1 cellular context compared by ENCODE assay signal in the genomic region with DNA sequence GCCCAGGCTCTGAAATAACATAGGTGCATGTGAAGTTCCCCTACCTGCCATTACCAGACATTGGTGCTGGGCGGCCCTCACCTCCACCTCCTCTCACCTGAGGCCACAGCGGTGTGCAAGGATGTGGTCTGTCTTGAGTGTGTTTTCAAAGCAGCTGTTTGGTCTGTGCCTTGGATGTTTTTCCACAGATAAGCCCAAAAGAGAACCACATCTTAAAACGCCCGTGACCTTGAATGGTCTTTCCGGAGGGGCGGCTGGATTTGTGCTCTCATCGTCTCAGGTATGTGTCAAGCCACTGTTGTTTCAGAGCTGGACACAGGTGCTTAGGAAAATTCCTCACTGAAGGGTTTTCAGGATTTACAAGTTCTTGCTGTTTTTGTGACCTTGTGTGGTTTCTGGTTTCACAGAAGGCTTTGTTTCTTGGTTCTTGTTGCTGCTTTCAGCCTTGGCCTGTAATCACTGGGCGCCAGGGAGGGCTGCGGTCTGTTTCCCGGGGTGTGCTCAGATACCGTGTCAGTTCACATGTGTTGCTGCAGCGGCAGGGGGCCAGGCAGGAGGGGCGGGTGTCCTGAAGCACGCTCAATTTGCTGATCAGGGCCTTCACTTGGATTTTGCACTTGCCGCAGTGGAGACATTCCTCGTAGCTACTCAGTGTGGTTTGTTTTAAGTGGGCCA.
A peak's percentile ranks its signal among the peaks of the same experiment; 100 is the strongest.
TF ChIP-seq lines count a peak whose summit lies in the region.

No MANE protein-coding gene starts in this region.

TF ChIP-seq in HepG2, 621 proteins besides CTCF, POLR2A, EP300 and RAD21 (continued from another document):
- TF ChIP-seq, protein P1, sequence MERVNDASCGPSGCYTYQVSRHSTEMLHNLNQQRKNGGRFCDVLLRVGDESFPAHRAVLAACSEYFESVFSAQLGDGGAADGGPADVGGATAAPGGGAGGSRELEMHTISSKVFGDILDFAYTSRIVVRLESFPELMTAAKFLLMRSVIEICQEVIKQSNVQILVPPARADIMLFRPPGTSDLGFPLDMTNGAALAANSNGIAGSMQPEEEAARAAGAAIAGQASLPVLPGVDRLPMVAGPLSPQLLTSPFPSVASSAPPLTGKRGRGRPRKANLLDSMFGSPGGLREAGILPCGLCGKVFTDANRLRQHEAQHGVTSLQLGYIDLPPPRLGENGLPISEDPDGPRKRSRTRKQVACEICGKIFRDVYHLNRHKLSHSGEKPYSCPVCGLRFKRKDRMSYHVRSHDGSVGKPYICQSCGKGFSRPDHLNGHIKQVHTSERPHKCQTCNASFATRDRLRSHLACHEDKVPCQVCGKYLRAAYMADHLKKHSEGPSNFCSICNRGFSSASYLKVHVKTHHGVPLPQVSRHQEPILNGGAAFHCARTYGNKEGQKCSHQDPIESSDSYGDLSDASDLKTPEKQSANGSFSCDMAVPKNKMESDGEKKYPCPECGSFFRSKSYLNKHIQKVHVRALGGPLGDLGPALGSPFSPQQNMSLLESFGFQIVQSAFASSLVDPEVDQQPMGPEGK (CRISPR knock-in tag; IDR thresholded peaks at IDR 0.05): peak; percentile 71
- TF ChIP-seq, protein P2, sequence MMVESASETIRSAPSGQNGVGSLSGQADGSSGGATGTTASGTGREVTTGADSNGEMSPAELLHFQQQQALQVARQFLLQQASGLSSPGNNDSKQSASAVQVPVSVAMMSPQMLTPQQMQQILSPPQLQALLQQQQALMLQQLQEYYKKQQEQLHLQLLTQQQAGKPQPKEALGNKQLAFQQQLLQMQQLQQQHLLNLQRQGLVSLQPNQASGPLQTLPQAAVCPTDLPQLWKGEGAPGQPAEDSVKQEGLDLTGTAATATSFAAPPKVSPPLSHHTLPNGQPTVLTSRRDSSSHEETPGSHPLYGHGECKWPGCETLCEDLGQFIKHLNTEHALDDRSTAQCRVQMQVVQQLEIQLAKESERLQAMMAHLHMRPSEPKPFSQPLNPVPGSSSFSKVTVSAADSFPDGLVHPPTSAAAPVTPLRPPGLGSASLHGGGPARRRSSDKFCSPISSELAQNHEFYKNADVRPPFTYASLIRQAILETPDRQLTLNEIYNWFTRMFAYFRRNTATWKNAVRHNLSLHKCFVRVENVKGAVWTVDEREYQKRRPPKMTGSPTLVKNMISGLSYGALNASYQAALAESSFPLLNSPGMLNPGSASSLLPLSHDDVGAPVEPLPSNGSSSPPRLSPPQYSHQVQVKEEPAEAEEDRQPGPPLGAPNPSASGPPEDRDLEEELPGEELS (CRISPR knock-in tag; IDR thresholded peaks at IDR 0.05): peak; percentile 70
- TF ChIP-seq, protein P3, sequence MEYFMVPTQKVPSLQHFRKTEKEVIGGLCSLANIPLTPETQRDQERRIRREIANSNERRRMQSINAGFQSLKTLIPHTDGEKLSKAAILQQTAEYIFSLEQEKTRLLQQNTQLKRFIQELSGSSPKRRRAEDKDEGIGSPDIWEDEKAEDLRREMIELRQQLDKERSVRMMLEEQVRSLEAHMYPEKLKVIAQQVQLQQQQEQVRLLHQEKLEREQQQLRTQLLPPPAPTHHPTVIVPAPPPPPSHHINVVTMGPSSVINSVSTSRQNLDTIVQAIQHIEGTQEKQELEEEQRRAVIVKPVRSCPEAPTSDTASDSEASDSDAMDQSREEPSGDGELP (IDR thresholded peaks at IDR 0.05; ENCODE audit: borderline replicate concordance, low read depth): peak; percentile 50; the same call in 1 of the 2 replicates
- TF ChIP-seq ZNF331 (CRISPR knock-in tag; IDR thresholded peaks at IDR 0.05) (peak; percentile 32; the same call in 1 of the 2 replicates), ATF1 (CRISPR knock-in tag; IDR thresholded peaks at IDR 0.05) (0 out of 2 replicates have a peak, but pooled peaks have one; percentile 16), POGZ (CRISPR knock-in tag; IDR thresholded peaks at IDR 0.05) (0 out of 2 replicates have a peak, but pooled peaks have one; percentile 29), BCL6 (CRISPR knock-in tag; IDR thresholded peaks at IDR 0.05) (peak; percentile 23; the same call in 1 of the 2 replicates), PHF21A (CRISPR knock-in tag; IDR thresholded peaks at IDR 0.05) (peak; percentile 56; the same call in 1 of the 2 replicates), GATA4 (IDR thresholded peaks at IDR 0.05; ENCODE audit: borderline replicate concordance, low read depth) (peak; percentile 21; the same call in 1 of the 2 replicates), SIN3A (IDR thresholded peaks at IDR 0.05; ENCODE audit: borderline replicate concordance, low read depth, low read length) (0 out of 2 replicates have a peak, but pooled peaks have one; percentile 36), ZC3H13 (CRISPR knock-in tag; IDR thresholded peaks at IDR 0.05) (peak; percentile 27; the same call in 1 of the 2 replicates), DMAP1 (CRISPR knock-in tag; IDR thresholded peaks at IDR 0.05) (peak; percentile 22; the same call in 1 of the 2 replicates), MTA3 (CRISPR knock-in tag; IDR thresholded peaks at IDR 0.05) (no peak), CREB1 (IDR thresholded peaks at IDR 0.05) (no peak), CREB1 (CRISPR knock-in tag; IDR thresholded peaks at IDR 0.05) (peak; percentile 28; the same call in 1 of the 2 replicates)
- TF ChIP-seq, protein P4, sequence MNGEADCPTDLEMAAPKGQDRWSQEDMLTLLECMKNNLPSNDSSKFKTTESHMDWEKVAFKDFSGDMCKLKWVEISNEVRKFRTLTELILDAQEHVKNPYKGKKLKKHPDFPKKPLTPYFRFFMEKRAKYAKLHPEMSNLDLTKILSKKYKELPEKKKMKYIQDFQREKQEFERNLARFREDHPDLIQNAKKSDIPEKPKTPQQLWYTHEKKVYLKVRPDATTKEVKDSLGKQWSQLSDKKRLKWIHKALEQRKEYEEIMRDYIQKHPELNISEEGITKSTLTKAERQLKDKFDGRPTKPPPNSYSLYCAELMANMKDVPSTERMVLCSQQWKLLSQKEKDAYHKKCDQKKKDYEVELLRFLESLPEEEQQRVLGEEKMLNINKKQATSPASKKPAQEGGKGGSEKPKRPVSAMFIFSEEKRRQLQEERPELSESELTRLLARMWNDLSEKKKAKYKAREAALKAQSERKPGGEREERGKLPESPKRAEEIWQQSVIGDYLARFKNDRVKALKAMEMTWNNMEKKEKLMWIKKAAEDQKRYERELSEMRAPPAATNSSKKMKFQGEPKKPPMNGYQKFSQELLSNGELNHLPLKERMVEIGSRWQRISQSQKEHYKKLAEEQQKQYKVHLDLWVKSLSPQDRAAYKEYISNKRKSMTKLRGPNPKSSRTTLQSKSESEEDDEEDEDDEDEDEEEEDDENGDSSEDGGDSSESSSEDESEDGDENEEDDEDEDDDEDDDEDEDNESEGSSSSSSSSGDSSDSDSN (CRISPR knock-in tag; IDR thresholded peaks at IDR 0.05): peak; percentile 28; the same call in 1 of the 2 replicates
